In genomic region chr11:85941380-85941973, GRCh38 we compare ENCODE assay signal across 8 cellular contexts.
A peak's percentile ranks its signal among the peaks of the same experiment; 100 is the strongest.
DNase-seq lines count a peak whose midpoint lies in the region; ATAC-seq and TF ChIP-seq lines count a peak whose summit lies in the region.

No MANE protein-coding gene starts in this region.

- no peaks in the 10 kb centered on the region for H4K20me1 ChIP-seq in SU-DHL-6 (ENCODE audit: low read depth, low read length)

- no peaks in the 10 kb centered on the region for H3K79me2 ChIP-seq in SU-DHL-6 (ENCODE audit: insufficient read depth, low read length)

- H3K4me3 ChIP-seq in SU-DHL-6 (ENCODE audit: insufficient read depth, low read length, poor library complexity, severe bottlenecking), result no peak overlapping the region

- peaks cover 19% of the 10 kb centered on the region; the same call in 1 of the 2 replicates for H3K9me3 ChIP-seq in SU-DHL-6 (ENCODE audit: insufficient read depth, low read length)

- TF ChIP-seq POLR2A in erythroblast (IDR thresholded peaks at IDR 0.05; ENCODE audit: low read length), result no peak

- no peaks in the 10 kb centered on the region; the same call in 1 of the 2 replicates for H3K36me3 ChIP-seq in SU-DHL-6 (ENCODE audit: low read length)

- peak; percentile 51 for TF ChIP-seq CTCF in SU-DHL-6 (IDR thresholded peaks at IDR 0.05; ENCODE audit: insufficient read depth, low read length, poor library complexity, severe bottlenecking)

- no peaks in the 10 kb centered on the region for H3F3A ChIP-seq in SU-DHL-6 (ENCODE audit: insufficient read depth)

- no peak overlapping the region for H3K9ac ChIP-seq in SU-DHL-6 (ENCODE audit: low read length)

- ATAC-seq in GM19043 (IDR thresholded peaks at IDR 0.05; ENCODE audit: low read depth, unreplicated experiment), result peak; percentile 76
- no peak for ATAC-seq in HG03135 (IDR thresholded peaks at IDR 0.05; ENCODE audit: unreplicated experiment)
- no peak for ATAC-seq in GM19328 (IDR thresholded peaks at IDR 0.05; ENCODE audit: unreplicated experiment)

- no peak overlapping the region for H2AFZ ChIP-seq in SU-DHL-6 (ENCODE audit: low read depth, low read length, severe bottlenecking)

- no peak overlapping the region for H3K4me2 ChIP-seq in SU-DHL-6 (ENCODE audit: low read depth, low read length, poor library complexity, severe bottlenecking)

- DNase-seq in AML-193 (lab: John Stamatoyannopoulos, UW) (peak; percentile 57 to 72), M059J (ENCODE audit: low read depth) (peak; percentile 63), erythroblast (lab: John Stamatoyannopoulos, UW) (peak; percentile 68 to 76), mucosa of gallbladder (ENCODE audit: low spot score) (peak; percentile 56)

- no peaks in the 10 kb centered on the region for H3K9me2 ChIP-seq in SU-DHL-6 (replicated peaks; ENCODE audit: insufficient read depth, low read length)

- H3K27ac ChIP-seq in SU-DHL-6 (ENCODE audit: low read depth, low read length), result no peak overlapping the region

- no peaks in the 10 kb centered on the region for H3K27me3 ChIP-seq in SU-DHL-6 (ENCODE audit: low read length)
